Comparison of ENCODE assay signal across 1 cellular context in the genomic region with DNA sequence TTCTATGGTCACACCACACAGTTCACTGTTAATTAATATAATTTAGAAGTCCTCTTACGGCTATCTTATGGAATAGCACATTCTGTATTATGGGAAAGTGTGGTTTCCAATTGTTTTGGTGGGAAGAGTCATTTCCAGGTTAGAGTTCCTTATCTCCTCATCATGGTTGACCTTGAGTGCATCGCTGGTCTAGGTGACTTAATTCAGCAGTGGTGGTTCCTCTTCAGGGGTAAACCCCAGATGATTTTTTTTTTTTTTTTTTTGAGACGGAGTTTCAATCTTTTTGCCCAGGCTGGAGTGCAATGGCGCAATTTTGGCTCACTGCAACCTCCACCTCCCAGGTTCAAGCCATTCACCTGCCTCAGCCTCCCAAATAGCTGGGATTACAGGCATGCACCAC.
TF ChIP-seq lines count a peak whose summit lies in the region.

No MANE protein-coding gene starts in this region.

TF ChIP-seq in HepG2, 621 proteins besides CTCF, POLR2A, EP300 and RAD21 (continued from another document):
- TF ChIP-seq, protein P1, sequence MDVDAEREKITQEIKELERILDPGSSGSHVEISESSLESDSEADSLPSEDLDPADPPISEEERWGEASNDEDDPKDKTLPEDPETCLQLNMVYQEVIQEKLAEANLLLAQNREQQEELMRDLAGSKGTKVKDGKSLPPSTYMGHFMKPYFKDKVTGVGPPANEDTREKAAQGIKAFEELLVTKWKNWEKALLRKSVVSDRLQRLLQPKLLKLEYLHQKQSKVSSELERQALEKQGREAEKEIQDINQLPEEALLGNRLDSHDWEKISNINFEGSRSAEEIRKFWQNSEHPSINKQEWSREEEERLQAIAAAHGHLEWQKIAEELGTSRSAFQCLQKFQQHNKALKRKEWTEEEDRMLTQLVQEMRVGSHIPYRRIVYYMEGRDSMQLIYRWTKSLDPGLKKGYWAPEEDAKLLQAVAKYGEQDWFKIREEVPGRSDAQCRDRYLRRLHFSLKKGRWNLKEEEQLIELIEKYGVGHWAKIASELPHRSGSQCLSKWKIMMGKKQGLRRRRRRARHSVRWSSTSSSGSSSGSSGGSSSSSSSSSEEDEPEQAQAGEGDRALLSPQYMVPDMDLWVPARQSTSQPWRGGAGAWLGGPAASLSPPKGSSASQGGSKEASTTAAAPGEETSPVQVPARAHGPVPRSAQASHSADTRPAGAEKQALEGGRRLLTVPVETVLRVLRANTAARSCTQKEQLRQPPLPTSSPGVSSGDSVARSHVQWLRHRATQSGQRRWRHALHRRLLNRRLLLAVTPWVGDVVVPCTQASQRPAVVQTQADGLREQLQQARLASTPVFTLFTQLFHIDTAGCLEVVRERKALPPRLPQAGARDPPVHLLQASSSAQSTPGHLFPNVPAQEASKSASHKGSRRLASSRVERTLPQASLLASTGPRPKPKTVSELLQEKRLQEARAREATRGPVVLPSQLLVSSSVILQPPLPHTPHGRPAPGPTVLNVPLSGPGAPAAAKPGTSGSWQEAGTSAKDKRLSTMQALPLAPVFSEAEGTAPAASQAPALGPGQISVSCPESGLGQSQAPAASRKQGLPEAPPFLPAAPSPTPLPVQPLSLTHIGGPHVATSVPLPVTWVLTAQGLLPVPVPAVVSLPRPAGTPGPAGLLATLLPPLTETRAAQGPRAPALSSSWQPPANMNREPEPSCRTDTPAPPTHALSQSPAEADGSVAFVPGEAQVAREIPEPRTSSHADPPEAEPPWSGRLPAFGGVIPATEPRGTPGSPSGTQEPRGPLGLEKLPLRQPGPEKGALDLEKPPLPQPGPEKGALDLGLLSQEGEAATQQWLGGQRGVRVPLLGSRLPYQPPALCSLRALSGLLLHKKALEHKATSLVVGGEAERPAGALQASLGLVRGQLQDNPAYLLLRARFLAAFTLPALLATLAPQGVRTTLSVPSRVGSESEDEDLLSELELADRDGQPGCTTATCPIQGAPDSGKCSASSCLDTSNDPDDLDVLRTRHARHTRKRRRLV (CRISPR knock-in tag; IDR thresholded peaks at IDR 0.05): no peak
- TF ChIP-seq ZNF446 (CRISPR knock-in tag; IDR thresholded peaks at IDR 0.05) (no peak), KLF15 (CRISPR knock-in tag; IDR thresholded peaks at IDR 0.05; ENCODE audit: borderline replicate concordance) (no peak), ZBTB1 (CRISPR knock-in tag; IDR thresholded peaks at IDR 0.05; ENCODE audit: borderline replicate concordance) (no peak), ZNF720 (CRISPR knock-in tag; IDR thresholded peaks at IDR 0.05) (no peak)
- TF ChIP-seq, protein P2, sequence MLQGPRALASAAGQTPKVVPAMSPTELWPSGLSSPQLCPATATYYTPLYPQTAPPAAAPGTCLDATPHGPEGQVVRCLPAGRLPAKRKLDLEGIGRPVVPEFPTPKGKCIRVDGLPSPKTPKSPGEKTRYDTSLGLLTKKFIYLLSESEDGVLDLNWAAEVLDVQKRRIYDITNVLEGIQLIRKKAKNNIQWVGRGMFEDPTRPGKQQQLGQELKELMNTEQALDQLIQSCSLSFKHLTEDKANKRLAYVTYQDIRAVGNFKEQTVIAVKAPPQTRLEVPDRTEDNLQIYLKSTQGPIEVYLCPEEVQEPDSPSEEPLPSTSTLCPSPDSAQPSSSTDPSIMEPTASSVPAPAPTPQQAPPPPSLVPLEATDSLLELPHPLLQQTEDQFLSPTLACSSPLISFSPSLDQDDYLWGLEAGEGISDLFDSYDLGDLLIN (CRISPR knock-in tag; IDR thresholded peaks at IDR 0.05; ENCODE audit: borderline replicate concordance): no peak
